ENCODE assay signal across 9 cellular contexts in genomic region chr10:22319559-22320558, GRCh38. TPM values are rescaled to one million over a fixed set of nuclear protein-coding genes. Genes with fewer than 3 reads are reported as not detected.
A peak's percentile ranks its signal among the peaks of the same experiment; 100 is the strongest.
DNase-seq lines count a peak whose midpoint lies in the region; ATAC-seq and TF ChIP-seq lines count a peak whose summit lies in the region.
"Had no signal": no experiment of that assay in that cellular context is flagged by ENCODE, and none has a peak within 500 bp of the region (broad histone marks: within the 10 kb centered on the region; RNA-seq: fewer than 3 reads in every experiment).

No MANE protein-coding gene starts in this region.

- no peak overlapping the region for H2AK5ac ChIP-seq in H9 (ENCODE audit: insufficient read length, low read length)

- no peak overlapping the region for H3T11ph ChIP-seq in H9 (ENCODE audit: low read length)

- H3K79me2 ChIP-seq in ACC112 (ENCODE audit: control insufficient read depth, insufficient read depth, low read length, unreplicated experiment) (peaks cover 51% of the 10 kb centered on the region), H9 (ENCODE audit: insufficient read depth, low read length) (no peaks in the 10 kb centered on the region)

- no peak for TF ChIP-seq CTCF in H9 (conservative IDR thresholded peaks at IDR 0.05)

- H3K27ac Mint-ChIP-seq in H9, result no peak overlapping the region
- peak overlapping the region; percentile 92 for H3K27ac Mint-ChIP-seq in activated naive CD8-positive, alpha-beta T cell

- no peaks in the 10 kb centered on the region for H3K9me3 ChIP-seq in H9 (ENCODE audit: control insufficient read depth, low read depth, low read length)

- H3K4ac ChIP-seq in H9 (ENCODE audit: low read depth, low read length), result no peak overlapping the region

- H4K20me1 ChIP-seq in H9 (ENCODE audit: control insufficient read depth, insufficient read depth, insufficient read length), result no peaks in the 10 kb centered on the region

- peaks cover 12% of the 10 kb centered on the region for H3K23me2 ChIP-seq in H9 (ENCODE audit: insufficient read length, low read depth, low read length, poor library complexity, severe bottlenecking)

- peaks cover 43% of the 10 kb centered on the region for H3K4me1 ChIP-seq in ACC112 (ENCODE audit: control insufficient read depth, insufficient read depth, low read length, unreplicated experiment)
- peaks cover 5% of the 10 kb centered on the region; the same call in 1 of the 2 replicates for H3K4me1 ChIP-seq in H9 (ENCODE audit: insufficient read depth, low read length)

- H3K4me2 ChIP-seq in H9 (ENCODE audit: insufficient read depth, insufficient read length, low read length), result no peak overlapping the region

- H3K56ac ChIP-seq in H9 (ENCODE audit: insufficient read length, low read depth, low read length), result no peak overlapping the region

- H2BK5ac ChIP-seq in H9 (ENCODE audit: insufficient read length, low read length), result no peak overlapping the region

- no peak overlapping the region for H4K8ac ChIP-seq in H9 (replicated peaks; ENCODE audit: insufficient read length, low read depth, low read length)

- H3K36me3 Mint-ChIP-seq in H9 (ENCODE audit: insufficient read depth in 1 of 3, low read depth in 3 of 3), result peaks cover 0 to 2% (median 1%) of the 10 kb centered on the region in 3 experiments; a peak in 3 of 7 replicates
- no peaks in the 10 kb centered on the region for H3K36me3 Mint-ChIP-seq in activated naive CD8-positive, alpha-beta T cell

- H3K27ac ChIP-seq in ACC112 (ENCODE audit: low read depth, low read length) (peak overlapping the region; percentile 54; the same call in 1 of the 2 replicates), H9 (ENCODE audit: insufficient read length, low read depth, low read length) (no peak overlapping the region), temporal lobe (ENCODE audit: low read depth, low read length) (peak overlapping the region; percentile 46)

- H2BK20ac ChIP-seq in H9 (ENCODE audit: low read depth, low read length, poor library complexity, severe bottlenecking), result no peak overlapping the region

- H2BK12ac ChIP-seq in H9 (ENCODE audit: insufficient read length, low read depth, low read length), result no peak overlapping the region

- H3K36me3 ChIP-seq in ACC112 (ENCODE audit: insufficient read depth, low read length), result no peaks in the 10 kb centered on the region

- no peak overlapping the region for H2BK15ac ChIP-seq in H9 (ENCODE audit: low read depth, low read length)

- peaks cover 85% of the 10 kb centered on the region for H3K27me3 Mint-ChIP-seq in H9 (ENCODE audit: low read depth)
- H3K27me3 Mint-ChIP-seq in activated naive CD8-positive, alpha-beta T cell, result peaks cover 12% of the 10 kb centered on the region

- no peak overlapping the region for H4K91ac ChIP-seq in H9 (ENCODE audit: insufficient read length, low read depth, low read length)

- H3K18ac ChIP-seq in H9 (ENCODE audit: insufficient read length, low read depth, low read length), result no peak overlapping the region

- H2BK120ac ChIP-seq in H9 (ENCODE audit: low read depth, low read length, poor library complexity, severe bottlenecking), result no peak overlapping the region

- no peak overlapping the region for H3K9ac ChIP-seq in H9 (ENCODE audit: extremely low read depth, insufficient read length, low read length)

- no peak overlapping the region for H4K5ac ChIP-seq in H9 (ENCODE audit: insufficient read length, low read depth, low read length)

- peaks cover 4% of the 10 kb centered on the region in 2 experiments; a peak in 3 of 5 replicates for H3K9me3 Mint-ChIP-seq in H9
- no peaks in the 10 kb centered on the region for H3K9me3 Mint-ChIP-seq in activated naive CD8-positive, alpha-beta T cell (ENCODE audit: low read depth)

- DNase-seq in H9 (no peak), left kidney (ENCODE audit: low read depth, low spot score) (peak; percentile 67), Ammon's horn (ENCODE audit: low spot score) (no peak)

- ATAC-seq in GM18858 (IDR thresholded peaks at IDR 0.05; ENCODE audit: unreplicated experiment) (no peak), HG03108 (IDR thresholded peaks at IDR 0.05; ENCODE audit: unreplicated experiment) (no peak)

- peak overlapping the region; percentile 76 for H3K4me3 ChIP-seq in ACC112 (ENCODE audit: low read depth, low read length)

- no peak overlapping the region for H3K23ac ChIP-seq in H9 (ENCODE audit: insufficient read length, low read depth, low read length)

- H3K79me1 ChIP-seq in H9 (ENCODE audit: insufficient read depth, low read depth, low read length, poor library complexity, severe bottlenecking), result no peaks in the 10 kb centered on the region

- peak overlapping the region; percentile 97 for H2AFZ ChIP-seq in ACC112 (ENCODE audit: low read length, unreplicated experiment)
- no peak overlapping the region for H2AFZ ChIP-seq in H9 (ENCODE audit: low read length)

- H3K14ac ChIP-seq in H9 (ENCODE audit: insufficient read depth, low read length), result no peak overlapping the region

- peak overlapping the region; percentile 58 to 82 for H3K4me3 Mint-ChIP-seq in H9
- peak overlapping the region; percentile 90 for H3K4me3 Mint-ChIP-seq in activated naive CD8-positive, alpha-beta T cell

- WGBS in H9 (ENCODE audit: extremely low coverage, insufficient read length, low lambda C conversion rate), result no CpG with 5 or more reads among the region's 40 CpGs

- H3K27me3 ChIP-seq in ACC112 (ENCODE audit: insufficient read depth, low read length) (peaks cover 29% of the 10 kb centered on the region), H9 (ENCODE audit: insufficient read depth, low read length) (peaks cover 56% of the 10 kb centered on the region)

- H3K4me1 Mint-ChIP-seq in H9, result peaks cover 40 to 62% of the 10 kb centered on the region in 2 experiments
- peaks cover 57% of the 10 kb centered on the region for H3K4me1 Mint-ChIP-seq in activated naive CD8-positive, alpha-beta T cell (ENCODE audit: low read depth)

RNA-seq across cellular contexts. Expression of gene BMI1, which starts 1.0 kb away (rescaled TPM):
- 5.3 and 6.8 TPM in 2 replicates for total RNA-seq in H9 (2021)
- total RNA-seq in temporal lobe, result 90.7 TPM

RNA-seq across cellular contexts. Expression of gene COMMD3, which starts 3.7 kb away (rescaled TPM):
- total RNA-seq in H9 (2021) (2.4 and 5.1 TPM in 2 replicates), temporal lobe (46.5 TPM)

RNA-seq across cellular contexts. Expression of gene SPAG6, which starts 25.4 kb away (rescaled TPM):
- 0.24 and 0.29 TPM in 2 replicates for total RNA-seq in H9 (2021)
- 1.2 TPM for total RNA-seq in temporal lobe
- total RNA-seq: lung microvascular endothelial cell had no signal

Comparison
In these comparisons a context has a peak if more than half of its experiments do, and no peak if none do; other contexts are left out.
1. RNA of gene BMI1, which starts 1.0 kb away (total RNA-seq): 90.7 TPM in temporal lobe (single experiment); 5.3 to 6.8 TPM in H9; every median in the first group is over 10 times any median in the second.